Comparison of ENCODE assay signal across 8 cellular contexts in the genomic region with DNA sequence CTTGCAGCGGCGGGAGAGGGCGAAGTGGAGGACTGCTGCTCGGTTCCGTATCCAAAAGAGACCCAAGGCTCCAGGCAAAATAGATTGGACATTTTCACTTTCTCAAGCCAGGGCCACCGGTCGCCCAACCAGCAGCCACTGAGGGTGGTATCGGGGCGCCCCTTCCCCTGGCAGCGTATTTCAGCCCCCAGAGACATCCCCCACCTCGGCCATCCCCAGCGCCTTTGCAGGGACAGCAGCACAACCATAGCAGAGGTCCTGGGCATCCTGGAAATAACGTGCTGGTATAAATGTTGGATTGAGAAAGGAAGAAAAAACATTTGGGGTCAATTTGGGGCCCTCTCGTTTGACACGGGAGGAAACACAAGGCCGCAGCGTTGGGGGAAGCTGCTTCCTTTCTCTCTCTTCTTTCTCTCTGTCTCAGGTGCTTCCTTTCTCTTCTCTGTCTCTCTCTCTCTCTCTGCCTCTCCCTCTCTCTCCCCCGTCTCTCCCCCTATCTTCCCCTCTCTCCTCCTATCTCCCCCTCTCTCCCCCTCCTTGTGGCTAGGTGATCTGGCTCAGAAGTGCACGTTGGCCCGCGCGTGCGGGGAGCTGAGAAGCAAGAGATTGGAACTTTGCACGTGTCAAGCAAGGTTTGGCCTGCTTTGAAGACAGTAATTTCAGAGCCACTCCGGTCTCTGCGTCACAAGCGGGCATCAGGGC. TPM values are rescaled to one million over a fixed set of nuclear protein-coding genes. Genes with fewer than 3 reads are reported as not detected.
DNase-seq lines count a peak whose midpoint lies in the region; ATAC-seq lines count a peak whose summit lies in the region.

No MANE protein-coding gene starts in this region.

- DNase-seq in CD8-positive, alpha-beta memory T cell: peak in 4 of 5 donors; percentile 23 to 81 (median 62)
- DNase-seq in NCI-H1092 (lab: John Stamatoyannopoulos, UW): peak; percentile 31
- peak; percentile 11 for DNase-seq in activated gamma-delta T cell (lab: John Stamatoyannopoulos, UW)
- DNase-seq in stimulated activated CD4-positive, alpha-beta T cell treated with anti-CD3 and anti-CD28 coated beads, Interleukin-4, amount 100 ng/mL, for 4 hours: peak; percentile 39 to 63
- DNase-seq in COLO829 (ENCODE audit: low spot score): no peak
- DNase-seq in DMS53 treated with DMSO at 0.1 percent for 48 hours (lab: John Stamatoyannopoulos, UW; ENCODE audit: unreplicated experiment): no peak

- CTCF ChIA-PET in CD8-positive, alpha-beta memory T cell (lab: Charles Lee): interaction anchor here (1.2 to 2.7 kb wide), 4 partner anchors 10 to 154 kb away, joined by 3 to 13 read pairs (median 8); no protein-coding TSS in a partner anchor

- no peak overlapping the region for H3K9ac ChIP-seq in iPS-15b (ENCODE audit: low read depth, low read length)

- POLR2A ChIA-PET in CD8-positive, alpha-beta memory T cell (lab: Charles Lee): interaction anchor here (0.5 to 2.8 kb wide), 7 partner anchors 10 to 1748 kb away, joined by 3 to 12 read pairs (median 5); no protein-coding TSS in a partner anchor

- no peaks in the 10 kb centered on the region for H3K36me3 ChIP-seq in CD8-positive, alpha-beta memory T cell (ENCODE audit: insufficient read depth, low read length)
- no peaks in the 10 kb centered on the region for H3K36me3 ChIP-seq in iPS-15b (ENCODE audit: control insufficient read depth, insufficient read depth, low read length)

- H3K36me3 Mint-ChIP-seq in CD8-positive, alpha-beta memory T cell: peaks cover 0 to 15% (median 2%) of the 10 kb centered on the region in 3 donors

- H3K4me1 Mint-ChIP-seq in CD8-positive, alpha-beta memory T cell: peaks cover 32 to 35% (median 34%) of the 10 kb centered on the region in 3 donors

- no peaks in the 10 kb centered on the region for H3K27me3 ChIP-seq in CD8-positive, alpha-beta memory T cell (ENCODE audit: insufficient read depth, low read length, poor library complexity, severe bottlenecking)
- peaks cover 44% of the 10 kb centered on the region for H3K27me3 ChIP-seq in iPS-15b (ENCODE audit: control insufficient read depth, insufficient read depth, low read length)

- no peak overlapping the region for H3K27ac Mint-ChIP-seq in CD8-positive, alpha-beta memory T cell

- H3K4me3 ChIP-seq in CD8-positive, alpha-beta memory T cell (ENCODE audit: low read length): peak overlapping the region; percentile 66
- H3K4me3 ChIP-seq in iPS-15b (ENCODE audit: low read depth, low read length): peak overlapping the region; percentile 82

- H3K9me3 Mint-ChIP-seq in CD8-positive, alpha-beta memory T cell: no peaks in the 10 kb centered on the region

- no peak for ATAC-seq in HG02884 (IDR thresholded peaks at IDR 0.05; ENCODE audit: unreplicated experiment)

- H3K27ac ChIP-seq in CD8-positive, alpha-beta memory T cell (ENCODE audit: low read depth, low read length): peak overlapping the region; percentile 82

- peaks cover 30% of the 10 kb centered on the region for H3K4me1 ChIP-seq in CD8-positive, alpha-beta memory T cell (ENCODE audit: insufficient read depth, low read length)
- peaks cover 5% of the 10 kb centered on the region for H3K4me1 ChIP-seq in iPS-15b (ENCODE audit: control insufficient read depth, insufficient read depth, low read length)

- H3K9me3 ChIP-seq in CD8-positive, alpha-beta memory T cell (ENCODE audit: low read length): no peaks in the 10 kb centered on the region
- H3K9me3 ChIP-seq in iPS-15b (ENCODE audit: control insufficient read depth, insufficient read depth, low read length): no peaks in the 10 kb centered on the region

- no peak overlapping the region for H3K4me3 Mint-ChIP-seq in CD8-positive, alpha-beta memory T cell

- H3K27me3 Mint-ChIP-seq in CD8-positive, alpha-beta memory T cell: no peaks in the 10 kb centered on the region

RNA-seq across cellular contexts. Expression of gene RETREG1, which starts 0.6 kb away (rescaled TPM):
- total RNA-seq in CD8-positive, alpha-beta memory T cell: 10 to 100 TPM; 11.4 to 12.1 TPM
- 48.1 TPM for polyA plus RNA-seq in CD8-positive, alpha-beta memory T cell

Comparison
In these comparisons a context has a peak if more than half of its experiments do, and no peak if none do; other contexts are left out.
1. DNase-seq: peak in CD8-positive, alpha-beta memory T cell (4 of 5), NCI-H1092 (single experiment), activated gamma-delta T cell (single experiment) and stimulated activated CD4-positive, alpha-beta T cell treated with anti-CD3 and anti-CD28 coated beads, Interleukin-4, amount 100 ng/mL, for 4 hours (2 of 2); none in COLO829 (single experiment) and DMS53 treated with DMSO at 0.1 percent for 48 hours (single experiment).